In the genomic region with DNA sequence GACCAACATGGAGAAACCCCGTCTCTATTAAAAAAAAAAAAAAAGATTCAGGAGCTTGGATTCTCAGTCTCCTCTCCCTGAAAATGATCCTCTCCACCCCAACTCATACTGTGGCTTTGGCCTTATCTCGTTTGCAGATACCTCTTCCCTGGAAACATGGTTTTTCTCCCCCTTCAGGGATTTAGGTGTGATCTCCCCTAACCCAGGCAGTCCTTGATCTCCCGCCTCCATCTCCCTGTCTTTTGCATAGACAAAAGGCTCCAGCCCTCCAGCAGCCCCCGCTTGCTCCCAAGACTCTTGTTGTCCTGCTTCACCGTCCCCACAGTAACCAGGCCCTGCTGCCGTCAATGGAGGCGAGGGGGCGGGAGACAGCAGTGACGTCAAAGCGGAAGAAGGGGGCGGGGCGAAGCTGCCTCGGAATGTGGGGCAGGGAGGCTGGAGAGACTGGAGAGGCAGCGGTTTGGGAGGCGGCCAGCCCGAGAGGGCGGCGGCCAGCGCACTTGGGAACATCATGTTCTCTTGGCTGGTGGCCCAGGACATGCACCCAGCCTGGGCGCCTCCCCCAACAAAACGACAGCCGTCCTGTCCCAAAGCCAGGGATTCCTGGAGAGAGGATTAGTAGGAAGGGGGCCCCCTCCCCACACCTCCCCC, we compare ENCODE assay signal across 1 cellular context.
A peak's percentile ranks its signal among the peaks of the same experiment; 100 is the strongest.
TF ChIP-seq lines count a peak whose summit lies in the region.

No MANE protein-coding gene starts in this region.

TF ChIP-seq in GM12878, 131 proteins besides CTCF, POLR2A, EP300 and RAD21:
- TF ChIP-seq TAF1 (IDR thresholded peaks at IDR 0.05; ENCODE audit: borderline replicate concordance, low read depth, low read length): no peak
- TF ChIP-seq RFX5 (IDR thresholded peaks at IDR 0.05; ENCODE audit: low read depth, low read length): peak; percentile 58; the same call in 1 of the 2 replicates
- TF ChIP-seq, protein P1, sequence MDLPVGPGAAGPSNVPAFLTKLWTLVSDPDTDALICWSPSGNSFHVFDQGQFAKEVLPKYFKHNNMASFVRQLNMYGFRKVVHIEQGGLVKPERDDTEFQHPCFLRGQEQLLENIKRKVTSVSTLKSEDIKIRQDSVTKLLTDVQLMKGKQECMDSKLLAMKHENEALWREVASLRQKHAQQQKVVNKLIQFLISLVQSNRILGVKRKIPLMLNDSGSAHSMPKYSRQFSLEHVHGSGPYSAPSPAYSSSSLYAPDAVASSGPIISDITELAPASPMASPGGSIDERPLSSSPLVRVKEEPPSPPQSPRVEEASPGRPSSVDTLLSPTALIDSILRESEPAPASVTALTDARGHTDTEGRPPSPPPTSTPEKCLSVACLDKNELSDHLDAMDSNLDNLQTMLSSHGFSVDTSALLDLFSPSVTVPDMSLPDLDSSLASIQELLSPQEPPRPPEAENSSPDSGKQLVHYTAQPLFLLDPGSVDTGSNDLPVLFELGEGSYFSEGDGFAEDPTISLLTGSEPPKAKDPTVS (IDR thresholded peaks at IDR 0.05; ENCODE audit: low read depth, low read length): no peak
- TF ChIP-seq YY1 (IDR thresholded peaks at IDR 0.05; ENCODE audit: low read depth, low read length): peak; percentile 79; the same call in 1 of the 2 replicates
- TF ChIP-seq IKZF1 (conservative IDR thresholded peaks at IDR 0.05): peak; percentile 81
- TF ChIP-seq KDM1A (IDR thresholded peaks at IDR 0.05; ENCODE audit: borderline replicate concordance): no peak
- TF ChIP-seq POLR2AphosphoS5 (IDR thresholded peaks at IDR 0.05; ENCODE audit: low read length): peak; percentile 39; the same call in 1 of the 2 replicates
- TF ChIP-seq SREBF2 (IDR thresholded peaks at IDR 0.05; ENCODE audit: low read length): no peak
- TF ChIP-seq NBN (IDR thresholded peaks at IDR 0.05): peak; percentile 73
- TF ChIP-seq HDGF (IDR thresholded peaks at IDR 0.05): 0 out of 2 replicates have a peak, but pooled peaks have one; percentile 71
- TF ChIP-seq, protein P2, sequence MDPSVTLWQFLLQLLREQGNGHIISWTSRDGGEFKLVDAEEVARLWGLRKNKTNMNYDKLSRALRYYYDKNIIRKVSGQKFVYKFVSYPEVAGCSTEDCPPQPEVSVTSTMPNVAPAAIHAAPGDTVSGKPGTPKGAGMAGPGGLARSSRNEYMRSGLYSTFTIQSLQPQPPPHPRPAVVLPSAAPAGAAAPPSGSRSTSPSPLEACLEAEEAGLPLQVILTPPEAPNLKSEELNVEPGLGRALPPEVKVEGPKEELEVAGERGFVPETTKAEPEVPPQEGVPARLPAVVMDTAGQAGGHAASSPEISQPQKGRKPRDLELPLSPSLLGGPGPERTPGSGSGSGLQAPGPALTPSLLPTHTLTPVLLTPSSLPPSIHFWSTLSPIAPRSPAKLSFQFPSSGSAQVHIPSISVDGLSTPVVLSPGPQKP (IDR thresholded peaks at IDR 0.05; ENCODE audit: low read depth, low read length): 0 out of 2 replicates have a peak, but pooled peaks have one; percentile 17
- TF ChIP-seq RB1 (IDR thresholded peaks at IDR 0.05; ENCODE audit: borderline replicate concordance): no peak
- TF ChIP-seq, protein P3, sequence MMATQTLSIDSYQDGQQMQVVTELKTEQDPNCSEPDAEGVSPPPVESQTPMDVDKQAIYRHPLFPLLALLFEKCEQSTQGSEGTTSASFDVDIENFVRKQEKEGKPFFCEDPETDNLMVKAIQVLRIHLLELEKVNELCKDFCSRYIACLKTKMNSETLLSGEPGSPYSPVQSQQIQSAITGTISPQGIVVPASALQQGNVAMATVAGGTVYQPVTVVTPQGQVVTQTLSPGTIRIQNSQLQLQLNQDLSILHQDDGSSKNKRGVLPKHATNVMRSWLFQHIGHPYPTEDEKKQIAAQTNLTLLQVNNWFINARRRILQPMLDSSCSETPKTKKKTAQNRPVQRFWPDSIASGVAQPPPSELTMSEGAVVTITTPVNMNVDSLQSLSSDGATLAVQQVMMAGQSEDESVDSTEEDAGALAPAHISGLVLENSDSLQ (IDR thresholded peaks at IDR 0.05): peak; percentile 57; the same call in 1 of the 2 replicates
- peak; percentile 40; the same call in 1 of the 2 replicates for TF ChIP-seq POLR2AphosphoS2 (IDR thresholded peaks at IDR 0.05; ENCODE audit: low read depth, low read length)
- TF ChIP-seq PAX8 (IDR thresholded peaks at IDR 0.05): no peak
- no peak for TF ChIP-seq ZZZ3 (IDR thresholded peaks at IDR 0.05; ENCODE audit: control insufficient read depth, insufficient read length, low read depth)
- peak; percentile 37 for TF ChIP-seq SP1 (IDR thresholded peaks at IDR 0.05; ENCODE audit: low read depth, low read length)
- TF ChIP-seq RELB (IDR thresholded peaks at IDR 0.05; ENCODE audit: low read depth): peak; percentile 65; the same call in 1 of the 2 replicates
- no peak for TF ChIP-seq SKIL (IDR thresholded peaks at IDR 0.05; ENCODE audit: low read depth, poor library complexity, severe bottlenecking)
- TF ChIP-seq EGR1 (IDR thresholded peaks at IDR 0.05; ENCODE audit: borderline replicate concordance in 1 of 2, low read depth in 2 of 2, low read length in 2 of 2): peak in 1 of 2 experiments; percentile 80; a peak in 2 of 3 replicates
- TF ChIP-seq EED (IDR thresholded peaks at IDR 0.05; ENCODE audit: low read depth): 0 out of 2 replicates have a peak, but pooled peaks have one; percentile 23
- TF ChIP-seq ZNF687 (IDR thresholded peaks at IDR 0.05): peak; percentile 36; the same call in 1 of the 2 replicates
- no peak for TF ChIP-seq PML (IDR thresholded peaks at IDR 0.05; ENCODE audit: low read length)
- peak; percentile 13 to 37; a peak in 1 of 4 replicates for TF ChIP-seq BHLHE40 (IDR thresholded peaks at IDR 0.05; ENCODE audit: borderline replicate concordance in 1 of 2, low read depth in 2 of 2, low read length in 1 of 2)
- peak; percentile 74 for TF ChIP-seq ATF7 (IDR thresholded peaks at IDR 0.05; ENCODE audit: low read depth)
- TF ChIP-seq MAX (IDR thresholded peaks at IDR 0.05; ENCODE audit: low read depth, low read length): no peak
- TF ChIP-seq MLLT1 (IDR thresholded peaks at IDR 0.05): 0 out of 2 replicates have a peak, but pooled peaks have one; percentile 20
- no peak for TF ChIP-seq NR2C1 (IDR thresholded peaks at IDR 0.05)
- peak; percentile 83 for TF ChIP-seq CREM (IDR thresholded peaks at IDR 0.05; ENCODE audit: low read depth)
- peak; percentile 38 to 64; a peak in 1 of 4 replicates for TF ChIP-seq IKZF2 (IDR thresholded peaks at IDR 0.05)
- peak; percentile 23; the same call in 1 of the 2 replicates for TF ChIP-seq HCFC1 (IDR thresholded peaks at IDR 0.05; ENCODE audit: low read length)
- no peak for TF ChIP-seq RBBP5 (conservative IDR thresholded peaks at IDR 0.05)
- TF ChIP-seq MXI1 (IDR thresholded peaks at IDR 0.05; ENCODE audit: low read depth, low read length): 0 out of 2 replicates have a peak, but pooled peaks have one; percentile 20
- TF ChIP-seq CREB1 (IDR thresholded peaks at IDR 0.05; ENCODE audit: low read depth): peak; percentile 92
- TF ChIP-seq, protein P4, sequence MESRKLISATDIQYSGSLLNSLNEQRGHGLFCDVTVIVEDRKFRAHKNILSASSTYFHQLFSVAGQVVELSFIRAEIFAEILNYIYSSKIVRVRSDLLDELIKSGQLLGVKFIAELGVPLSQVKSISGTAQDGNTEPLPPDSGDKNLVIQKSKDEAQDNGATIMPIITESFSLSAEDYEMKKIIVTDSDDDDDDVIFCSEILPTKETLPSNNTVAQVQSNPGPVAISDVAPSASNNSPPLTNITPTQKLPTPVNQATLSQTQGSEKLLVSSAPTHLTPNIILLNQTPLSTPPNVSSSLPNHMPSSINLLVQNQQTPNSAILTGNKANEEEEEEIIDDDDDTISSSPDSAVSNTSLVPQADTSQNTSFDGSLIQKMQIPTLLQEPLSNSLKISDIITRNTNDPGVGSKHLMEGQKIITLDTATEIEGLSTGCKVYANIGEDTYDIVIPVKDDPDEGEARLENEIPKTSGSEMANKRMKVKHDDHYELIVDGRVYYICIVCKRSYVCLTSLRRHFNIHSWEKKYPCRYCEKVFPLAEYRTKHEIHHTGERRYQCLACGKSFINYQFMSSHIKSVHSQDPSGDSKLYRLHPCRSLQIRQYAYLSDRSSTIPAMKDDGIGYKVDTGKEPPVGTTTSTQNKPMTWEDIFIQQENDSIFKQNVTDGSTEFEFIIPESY (IDR thresholded peaks at IDR 0.05): no peak
- TF ChIP-seq TARDBP (IDR thresholded peaks at IDR 0.05; ENCODE audit: borderline replicate concordance): no peak
